ENCODE assay signal across 1 cellular context in genomic region chr5:179818746-179819295, GRCh38.
A peak's percentile ranks its signal among the peaks of the same experiment; 100 is the strongest.
TF ChIP-seq lines count a peak whose summit lies in the region.

No MANE protein-coding gene starts in this region.

TF ChIP-seq in H1, 55 proteins besides CTCF, POLR2A, EP300 and RAD21:
- no peak for TF ChIP-seq POU5F1 (IDR thresholded peaks at IDR 0.05; ENCODE audit: low read depth, low read length)
- TF ChIP-seq GTF2F1 (IDR thresholded peaks at IDR 0.05; ENCODE audit: borderline replicate concordance, low read depth, low read length) = no peak
- no peak; the same call in 1 of the 2 replicates for TF ChIP-seq MAX (IDR thresholded peaks at IDR 0.05)
- TF ChIP-seq SIN3A (conservative IDR thresholded peaks at IDR 0.05 in 1 of 2, IDR thresholded peaks at IDR 0.05 in 1 of 2; ENCODE audit: low read depth in 1 of 2, low read length in 2 of 2) = peak; percentile 31 to 63; a peak in 3 of 4 replicates
- peak; percentile 75; the same call in 1 of the 2 replicates for TF ChIP-seq KDM1A (IDR thresholded peaks at IDR 0.05; ENCODE audit: borderline replicate concordance, low read length)
- peak; percentile 81 for TF ChIP-seq BACH1 (IDR thresholded peaks at IDR 0.05; ENCODE audit: low read length)
- peak; percentile 58; the same call in 1 of the 2 replicates for TF ChIP-seq EGR1 (IDR thresholded peaks at IDR 0.05; ENCODE audit: borderline replicate concordance, low read depth, low read length)
- TF ChIP-seq NANOG (IDR thresholded peaks at IDR 0.05; ENCODE audit: insufficient read depth, low read depth, low read length, poor library complexity, severe bottlenecking) = no peak
- no peak for TF ChIP-seq BCL11A (IDR thresholded peaks at IDR 0.05; ENCODE audit: low read depth in 2 of 2, low read length in 2 of 2)
- TF ChIP-seq HDAC2 (IDR thresholded peaks at IDR 0.05; ENCODE audit: borderline replicate concordance in 1 of 2, low read depth in 2 of 2, low read length in 2 of 2) = no peak
- TF ChIP-seq CTBP2 (IDR thresholded peaks at IDR 0.05; ENCODE audit: borderline replicate concordance, insufficient read depth, insufficient read length, low read length) = peak; percentile 63
- peak; percentile 73; the same call in 1 of the 2 replicates for TF ChIP-seq ATF3 (IDR thresholded peaks at IDR 0.05; ENCODE audit: insufficient read depth, low read depth, low read length)
- peak; percentile 61; the same call in 1 of the 2 replicates for TF ChIP-seq CEBPB (IDR thresholded peaks at IDR 0.05; ENCODE audit: low read depth, low read length)
- TF ChIP-seq TBP (IDR thresholded peaks at IDR 0.05; ENCODE audit: low read depth, low read length) = peak; percentile 30; the same call in 1 of the 2 replicates
- TF ChIP-seq CREB1 (IDR thresholded peaks at IDR 0.05) = peak; percentile 79
- TF ChIP-seq KDM4A (IDR thresholded peaks at IDR 0.05; ENCODE audit: low read depth, low read length, severe bottlenecking) = no peak
- 0 out of 2 replicates have a peak, but pooled peaks have one; percentile 9 for TF ChIP-seq SP1 (IDR thresholded peaks at IDR 0.05; ENCODE audit: low read depth, low read length)
- TF ChIP-seq SP2 (IDR thresholded peaks at IDR 0.05; ENCODE audit: low read length) = no peak
- TF ChIP-seq SAP30 (IDR thresholded peaks at IDR 0.05; ENCODE audit: insufficient read depth, insufficient replicate concordance, low read length) = no peak
- peak; percentile 18 for TF ChIP-seq RNF2 (IDR thresholded peaks at IDR 0.05; ENCODE audit: borderline replicate concordance, low read depth, low read length, missing control alignments, poor library complexity, severe bottlenecking)
- TF ChIP-seq JUN (IDR thresholded peaks at IDR 0.05; ENCODE audit: low read depth, low read length) = 0 out of 2 replicates have a peak, but pooled peaks have one; percentile 25
- peak; percentile 78 for TF ChIP-seq USF2 (IDR thresholded peaks at IDR 0.05; ENCODE audit: low read length)
- no peak for TF ChIP-seq SP4 (IDR thresholded peaks at IDR 0.05; ENCODE audit: low read length)
- peak; percentile 67 for TF ChIP-seq YY1 (IDR thresholded peaks at IDR 0.05; ENCODE audit: low read depth, low read length)
- no peak; the same call in 1 of the 2 replicates for TF ChIP-seq E2F6 (IDR thresholded peaks at IDR 0.05)
- TF ChIP-seq JUND (IDR thresholded peaks at IDR 0.05; ENCODE audit: low read length) = peak; percentile 91
- TF ChIP-seq RBBP5 (IDR thresholded peaks at IDR 0.05; ENCODE audit: borderline replicate concordance, low read depth, low read length) = 0 out of 2 replicates have a peak, but pooled peaks have one; percentile 44
- peak; percentile 37; the same call in 1 of the 2 replicates for TF ChIP-seq TAF1 (IDR thresholded peaks at IDR 0.05; ENCODE audit: low read depth, low read length)
- no peak for TF ChIP-seq TEAD4 (IDR thresholded peaks at IDR 0.05; ENCODE audit: low read depth, low read length)
- TF ChIP-seq SIX5 (IDR thresholded peaks at IDR 0.05; ENCODE audit: low read depth, low read length) = no peak
- no peak for TF ChIP-seq EZH2 (IDR thresholded peaks at IDR 0.05; ENCODE audit: low read depth, low read length, severe bottlenecking)
- TF ChIP-seq CHD7 (IDR thresholded peaks at IDR 0.05; ENCODE audit: insufficient replicate concordance, low read length) = no peak
- peak; percentile 55; the same call in 1 of the 2 replicates for TF ChIP-seq MAFK (IDR thresholded peaks at IDR 0.05; ENCODE audit: low read depth, low read length)
- 0 out of 2 replicates have a peak, but pooled peaks have one; percentile 27 for TF ChIP-seq RXRA (IDR thresholded peaks at IDR 0.05; ENCODE audit: insufficient read depth, low read depth, low read length)
- peak; percentile 46; the same call in 1 of the 2 replicates for TF ChIP-seq GABPA (IDR thresholded peaks at IDR 0.05; ENCODE audit: borderline replicate concordance, insufficient read depth, low read length)
- TF ChIP-seq POLR2AphosphoS5 (IDR thresholded peaks at IDR 0.05; ENCODE audit: low read depth, low read length) = peak; percentile 54; the same call in 1 of the 2 replicates
- peak; percentile 35; the same call in 1 of the 2 replicates for TF ChIP-seq SUZ12 (IDR thresholded peaks at IDR 0.05; ENCODE audit: low read length)
